In genomic region chr2:44940612-44941464, GRCh38 we compare ENCODE assay signal across 10 cellular contexts. TPM values are rescaled to one million over a fixed set of nuclear protein-coding genes. Genes with fewer than 3 reads are reported as not detected.
A peak's percentile ranks its signal among the peaks of the same experiment; 100 is the strongest.
DNase-seq lines count a peak whose midpoint lies in the region; ATAC-seq, FAIRE-seq and TF ChIP-seq lines count a peak whose summit lies in the region.
"Had no signal": no experiment of that assay in that cellular context is flagged by ENCODE, and none has a peak within 500 bp of the region (broad histone marks: within the 10 kb centered on the region; RNA-seq: fewer than 3 reads in every experiment).

No MANE protein-coding gene starts in this region.

- H3K4me1 ChIP-seq in HepG2 (ENCODE audit: insufficient read depth, low read length) (peaks cover 24% of the 10 kb centered on the region), right lobe of liver (peaks cover 0 to 28% (median 0%) of the 10 kb centered on the region in 4 donors), vagina (peaks cover 60% of the 10 kb centered on the region)
- H3K4me1 ChIP-seq in naive thymus-derived CD4-positive, alpha-beta T cell (ENCODE audit: control insufficient read depth in 2 of 2, insufficient read depth in 2 of 2, low read length in 2 of 2), result no peaks in the 10 kb centered on the region

- H3K4me3 ChIP-seq in HepG2 (replicated peaks in 1 of 3; ENCODE audit: insufficient read depth in 1 of 3, low read depth in 2 of 3, low read length in 3 of 3) (no peak overlapping the region), right lobe of liver (no peak overlapping the region), vagina (peak overlapping the region; percentile 15 to 34)
- H3K4me3 ChIP-seq in naive thymus-derived CD4-positive, alpha-beta T cell (ENCODE audit: low read length), result peak overlapping the region; percentile 35

- H3K27ac ChIP-seq in HepG2 (ENCODE audit: extremely low read length, insufficient read depth, low read length), result no peak overlapping the region
- no peak overlapping the region for H3K27ac ChIP-seq in right lobe of liver
- H3K27ac ChIP-seq in naive thymus-derived CD4-positive, alpha-beta T cell (ENCODE audit: low read depth, low read length), result no peak overlapping the region
- H3K27ac ChIP-seq in vagina, result no peak overlapping the region

- no peak for FAIRE-seq in HepG2 (lab: Jason Lieb, UNC)

- 43% methylated on average over 27 of the region's 27 CpGs for WGBS in HepG2 (ENCODE audit: low lambda C conversion rate)
- WGBS in right lobe of liver (ENCODE audit: insufficient coverage, low coverage, low lambda C conversion rate, missing lambda C conversion rate), result 5% methylated on average over 24 of the region's 27 CpGs

- peak overlapping the region; percentile 76 for H3K4me3 Mint-ChIP-seq in activated naive CD8-positive, alpha-beta T cell treated with anti-CD3 and anti-CD28 coated beads for 36 hours
- peak overlapping the region; percentile 33 to 90 (median 80) for H3K4me3 Mint-ChIP-seq in naive thymus-derived CD4-positive, alpha-beta T cell

- TF ChIP-seq POLR2A in HepG2 (IDR thresholded peaks at IDR 0.05; ENCODE audit: insufficient read depth in 1 of 2, low read depth in 2 of 2, low read length in 2 of 2) (no peak), right lobe of liver (IDR thresholded peaks at IDR 0.05) (no peak), vagina (IDR thresholded peaks at IDR 0.05) (no peak)

- DNase-seq in HepG2 (ENCODE audit: low spot score), result no peak
- no peak for DNase-seq in right lobe of liver
- no peak for DNase-seq in activated naive CD8-positive, alpha-beta T cell treated with anti-CD3 and anti-CD28 coated beads for 36 hours
- DNase-seq in naive thymus-derived CD4-positive, alpha-beta T cell, result no peak
- no peak for DNase-seq in vagina (ENCODE audit: extremely low spot score in 2 of 2)
- DNase-seq in OCI-M2 (lab: John Stamatoyannopoulos, UW; ENCODE audit: unreplicated experiment), result no peak
- DNase-seq in RKO (ENCODE audit: low spot score), result no peak
- DNase-seq: NCI-H226, trophoblast cell had no signal

- no peak for ATAC-seq in HepG2
- no peak for ATAC-seq in right lobe of liver
- ATAC-seq in naive thymus-derived CD4-positive, alpha-beta T cell, result no peak
- no peak for ATAC-seq in HG03571 (IDR thresholded peaks at IDR 0.05; ENCODE audit: unreplicated experiment)

- no peaks in the 10 kb centered on the region for H3K36me3 ChIP-seq in HepG2 (replicated peaks in 1 of 2; ENCODE audit: control insufficient read depth in 1 of 2, insufficient read depth in 2 of 2, low read length in 2 of 2)
- H3K36me3 ChIP-seq in right lobe of liver, result no peaks in the 10 kb centered on the region
- H3K36me3 ChIP-seq in naive thymus-derived CD4-positive, alpha-beta T cell (ENCODE audit: control insufficient read depth in 2 of 3, insufficient read depth in 3 of 3, low read length in 3 of 3), result no peaks in the 10 kb centered on the region
- H3K36me3 ChIP-seq in vagina, result no peaks in the 10 kb centered on the region

- no peak for TF ChIP-seq CTCF in HepG2 (CRISPR knock-in tag; IDR thresholded peaks at IDR 0.05)
- no peak for TF ChIP-seq CTCF in right lobe of liver (IDR thresholded peaks at IDR 0.05)
- no peak for TF ChIP-seq CTCF in vagina (IDR thresholded peaks at IDR 0.05)

- CTCF ChIA-PET in HepG2 (lab: Yijun Ruan, JAX; ENCODE audit: low intra/inter-chr PET ratio, low total read pairs), result no interaction called here
- CTCF ChIA-PET in naive thymus-derived CD4-positive, alpha-beta T cell (lab: Charles Lee), result interaction anchor here (0.5 kb wide), 1 partner anchor 463 kb away, joined by 3 read pairs; no protein-coding TSS in a partner anchor

- no peaks in the 10 kb centered on the region for H4K20me1 ChIP-seq in HepG2 (ENCODE audit: insufficient read depth, low read length)

- peaks cover 32 to 92% of the 10 kb centered on the region in 2 experiments for H3K27me3 ChIP-seq in HepG2 (ENCODE audit: control insufficient read depth in 1 of 2, insufficient read depth in 2 of 2, low read length in 2 of 2)
- peaks cover 5 to 59% of the 10 kb centered on the region in 2 donors for H3K27me3 ChIP-seq in right lobe of liver
- peaks cover 0 to 10% of the 10 kb centered on the region in 2 donors for H3K27me3 ChIP-seq in naive thymus-derived CD4-positive, alpha-beta T cell (ENCODE audit: control insufficient read depth in 2 of 2, insufficient read depth in 2 of 2, low read length in 2 of 2)
- H3K27me3 ChIP-seq in vagina, result peaks cover 9% of the 10 kb centered on the region

- peaks cover 41% of the 10 kb centered on the region for H3K4me1 Mint-ChIP-seq in activated naive CD8-positive, alpha-beta T cell treated with anti-CD3 and anti-CD28 coated beads for 36 hours
- H3K4me1 Mint-ChIP-seq in naive thymus-derived CD4-positive, alpha-beta T cell, result peaks cover 19 to 74% (median 56%) of the 10 kb centered on the region in 7 donors

- no peak overlapping the region for H3K27ac Mint-ChIP-seq in activated naive CD8-positive, alpha-beta T cell treated with anti-CD3 and anti-CD28 coated beads for 36 hours
- peak overlapping the region in 1 of 9 donors; percentile 42 for H3K27ac Mint-ChIP-seq in naive thymus-derived CD4-positive, alpha-beta T cell

- no peaks in the 10 kb centered on the region for H3K79me2 ChIP-seq in HepG2 (ENCODE audit: insufficient read depth, low read length)

- no peak overlapping the region for H2AFZ ChIP-seq in HepG2 (ENCODE audit: low read length)

- intact Hi-C loops in HepG2 (cut with micrococcal nuclease; ENCODE audit: unreplicated experiment), result no loop called here
- intact Hi-C loops in right lobe of liver (cut with DNase I), result no loop called here
- intact Hi-C loops in naive thymus-derived CD4-positive, alpha-beta T cell (cut with micrococcal nuclease), result loop anchor here in 1 of 2 donors (2.0 to 5.0 kb wide), 2 partner anchors 14 to 139 kb away; no protein-coding TSS in a partner anchor
- intact Hi-C loops in vagina (cut with DNase I), result no loop called here

- H3K36me3 Mint-ChIP-seq in activated naive CD8-positive, alpha-beta T cell treated with anti-CD3 and anti-CD28 coated beads for 36 hours, result no peaks in the 10 kb centered on the region
- peaks cover 0 to 2% (median 0%) of the 10 kb centered on the region in 5 donors for H3K36me3 Mint-ChIP-seq in naive thymus-derived CD4-positive, alpha-beta T cell

- TF ChIP-seq EP300 in HepG2 (IDR thresholded peaks at IDR 0.05; ENCODE audit: low read depth in 2 of 2, low read length in 2 of 2) (no peak), HepG2 (CRISPR knock-in tag; IDR thresholded peaks at IDR 0.05; ENCODE audit: borderline replicate concordance) (no peak)

- POLR2A ChIA-PET in HepG2 (lab: Yijun Ruan, JAX), result interaction anchor here (0.6 kb wide), 1 partner anchor 1202 kb away, joined by 3 read pairs; no protein-coding TSS in a partner anchor
- POLR2A ChIA-PET in naive thymus-derived CD4-positive, alpha-beta T cell (lab: Charles Lee), result no interaction called here

- peaks cover 89% of the 10 kb centered on the region for H3K27me3 Mint-ChIP-seq in activated naive CD8-positive, alpha-beta T cell treated with anti-CD3 and anti-CD28 coated beads for 36 hours
- peaks cover 57 to 86% (median 78%) of the 10 kb centered on the region in 5 donors for H3K27me3 Mint-ChIP-seq in naive thymus-derived CD4-positive, alpha-beta T cell

- no peak overlapping the region for H3K9ac ChIP-seq in HepG2 (ENCODE audit: insufficient read depth, low read depth, low read length)

- BruUV-seq in HepG2 (replicated peaks; lab: Mats Ljungman, UMichigan), result no TSS peak

- no peak overlapping the region for H3K4me2 ChIP-seq in HepG2 (ENCODE audit: low read depth, low read length)

- no peak for TF ChIP-seq RAD21 in HepG2 (CRISPR knock-in tag; IDR thresholded peaks at IDR 0.05)

- in situ Hi-C loops in HepG2 (cut with HindIII; ENCODE audit: extremely low pct_ligation_motif_present, low pct_unique_long_range_greater_than_20kb), result loop anchor here (10.0 kb wide), 1 partner anchor 546 kb away; no protein-coding TSS in a partner anchor

- H3K9me3 ChIP-seq in HepG2 (ENCODE audit: low read length), result no peaks in the 10 kb centered on the region
- no peaks in the 10 kb centered on the region for H3K9me3 ChIP-seq in right lobe of liver
- no peaks in the 10 kb centered on the region for H3K9me3 ChIP-seq in naive thymus-derived CD4-positive, alpha-beta T cell (ENCODE audit: control insufficient read depth in 2 of 3, low read length in 3 of 3)
- no peaks in the 10 kb centered on the region for H3K9me3 ChIP-seq in vagina

- no peaks in the 10 kb centered on the region for H3K9me3 Mint-ChIP-seq in activated naive CD8-positive, alpha-beta T cell treated with anti-CD3 and anti-CD28 coated beads for 36 hours
- peaks cover 0 to 1% (median 0%) of the 10 kb centered on the region in 11 donors for H3K9me3 Mint-ChIP-seq in naive thymus-derived CD4-positive, alpha-beta T cell

TF ChIP-seq in HepG2, 621 proteins besides CTCF, POLR2A, EP300 and RAD21:
- TF ChIP-seq EZH2 (conservative IDR thresholded peaks at IDR 0.05; ENCODE audit: low read depth, low read length) (0 out of 2 replicates have a peak, but pooled peaks have one; percentile 35), MEIS2 (CRISPR knock-in tag; IDR thresholded peaks at IDR 0.05) (no peak)

RNA-seq across cellular contexts. Expression of gene SIX3, which starts 0.7 kb away (rescaled TPM):
- total RNA-seq in HepG2 (2016; rRNA removed; fragmentation: Illumina TruSeq; extraction: Trizol) (not detected in 2 replicates), right lobe of liver (not detected), vagina (not detected)
- not detected in 2 replicates for total RNA-seq in HepG2 (2016; cell fraction: cytosol; rRNA removed; fragmentation: Illumina TruSeq; extraction: Trizol; ENCODE audit: low read depth)
- not detected in 2 replicates for total RNA-seq in HepG2 (2016; cell fraction: insoluble cytoplasmic fraction; rRNA removed; fragmentation: Illumina TruSeq; extraction: Trizol)
- total RNA-seq in HepG2 (2016; cell fraction: membrane; rRNA removed; fragmentation: Illumina TruSeq; extraction: Trizol), result not detected in 2 replicates
- not detected in 2 replicates for total RNA-seq in HepG2 (2016; cell fraction: nucleus; rRNA removed; fragmentation: Illumina TruSeq; extraction: Trizol)
- polyA plus RNA-seq in HepG2 (2011; rRNA removed), result not detected in 2 replicates
- not detected in 2 replicates for polyA plus RNA-seq in HepG2 (2011; cell fraction: cytosol; rRNA removed)
- not detected in 2 replicates for polyA plus RNA-seq in HepG2 (2011; cell fraction: nucleus; rRNA removed)
- not detected in 2 replicates for polyA plus RNA-seq in HepG2 (2012)
- polyA plus RNA-seq in HepG2 (2016; cell fraction: cytosol; fragmentation: Illumina TruSeq; extraction: Trizol; ENCODE audit: low read depth), result not detected in 2 replicates
- polyA plus RNA-seq in HepG2 (2016; cell fraction: insoluble cytoplasmic fraction; fragmentation: Illumina TruSeq; extraction: Trizol; ENCODE audit: low read depth), result not detected in 2 replicates
- polyA plus RNA-seq in HepG2 (2016; cell fraction: membrane; fragmentation: Illumina TruSeq; extraction: Trizol; ENCODE audit: low read depth), result not detected in 2 replicates
- polyA plus RNA-seq in HepG2 (2016; cell fraction: nucleus; fragmentation: Illumina TruSeq; extraction: Trizol; ENCODE audit: insufficient read depth, low read depth), result not detected in 2 replicates
- polyA minus RNA-seq in HepG2 (2011; rRNA and poly(A)+ RNA removed; ENCODE audit: low replicate concordance), result not detected in 2 replicates
- not detected in 2 replicates for polyA minus RNA-seq in HepG2 (2011; cell fraction: cytosol; rRNA and poly(A)+ RNA removed)
- polyA minus RNA-seq in HepG2 (2011; cell fraction: nucleus; rRNA and poly(A)+ RNA removed), result not detected in 2 replicates
- total RNA-seq in activated naive CD8-positive, alpha-beta T cell treated with anti-CD3 and anti-CD28 coated beads for 36 hours, result not detected
- total RNA-seq in naive thymus-derived CD4-positive, alpha-beta T cell, result not detected
- polyA plus RNA-seq in naive thymus-derived CD4-positive, alpha-beta T cell, result not detected

Comparison
In these comparisons a context has a peak if more than half of its experiments do, and no peak if none do; other contexts are left out.
1. H3K4me3 ChIP-seq: peak in naive thymus-derived CD4-positive, alpha-beta T cell (single experiment) and vagina (2 of 2); none in HepG2 (0 of 3) and right lobe of liver (0 of 3).